Comparison of ENCODE assay signal across 16 cellular contexts in genomic region chr15:71316911-71317310, GRCh38.
DNase-seq lines count a peak whose midpoint lies in the region; ATAC-seq and TF ChIP-seq lines count a peak whose summit lies in the region.
"Had no signal": no experiment of that assay in that cellular context is flagged by ENCODE, and none has a peak within 500 bp of the region (broad histone marks: within the 10 kb centered on the region; RNA-seq: fewer than 3 reads in every experiment).

No MANE protein-coding gene starts in this region.

- H2AK5ac ChIP-seq in IMR-90 (ENCODE audit: low read depth, low read length): peak overlapping the region; percentile 99

- H3K14ac ChIP-seq in IMR-90 (replicated peaks; ENCODE audit: low read depth, low read length): peak overlapping the region; percentile 99

- TF ChIP-seq EP300 in gastroesophageal sphincter (IDR thresholded peaks at IDR 0.05): no peak

- dilution Hi-C loops in IMR-90 (cut with HindIII; ENCODE audit: low sequenced_read_pairs, unreplicated experiment): no loop called here

- peak overlapping the region; percentile 100 for H3K18ac ChIP-seq in IMR-90 (ENCODE audit: low read depth, low read length)

- H4K5ac ChIP-seq in IMR-90 (ENCODE audit: low read depth, low read length): peak overlapping the region; percentile 100

- H3K56ac ChIP-seq in IMR-90 (ENCODE audit: extremely low read depth, insufficient read depth, low read length): peak overlapping the region; percentile 86

- CTCF ChIA-PET in IMR-90 (lab: Yijun Ruan, JAX): no interaction called here

- H3K4me2 ChIP-seq in IMR-90 (ENCODE audit: low read depth, low read length): peak overlapping the region; percentile 16; the same call in 1 of the 2 replicates
- H3K4me2 ChIP-seq: BLaER1 had no signal

- H2BK5ac ChIP-seq in IMR-90 (ENCODE audit: low read depth, low read length, poor library complexity, severe bottlenecking): peak overlapping the region; percentile 99

- WGBS in IMR-90 (ENCODE audit: extremely low coverage in 2 of 2, insufficient read length in 1 of 2), 2 experiments: no CpG with 5 or more reads among the region's 1 CpG
- 56 to 79% methylated on average over 1 of the region's 1 CpG for WGBS in gastroesophageal sphincter (ENCODE audit: low coverage in 1 of 2), 2 donors

- H3K27me3 ChIP-seq in IMR-90 (ENCODE audit: control insufficient read depth, insufficient read depth, low read length) (no peaks in the 10 kb centered on the region), gastroesophageal sphincter (no peaks in the 10 kb centered on the region), thoracic aorta (replicated peaks; ENCODE audit: insufficient read depth) (no peaks in the 10 kb centered on the region)
- H3K27me3 ChIP-seq: BLaER1 had no signal

- H2BK20ac ChIP-seq in IMR-90 (ENCODE audit: low read depth, low read length): peak overlapping the region; percentile 99

- peaks cover 7 to 52% of the 10 kb centered on the region in 2 experiments; a peak in 3 of 4 replicates for H3K79me1 ChIP-seq in IMR-90 (ENCODE audit: low read depth in 1 of 2, low read length in 2 of 2)

- DNase-seq in IMR-90 (peak; percentile 73), thoracic aorta (ENCODE audit: low spot score) (no peak), GM03348 (ENCODE audit: low spot score) (no peak), NCI-H1436 treated with DMSO at 0.1 percent for 48 hours (lab: John Stamatoyannopoulos, UW) (no peak), NCI-H2171 (lab: John Stamatoyannopoulos, UW) (no peak)
- DNase-seq: AML-193; Caco-2; CD8-positive, alpha-beta memory T cell; DND-41; GF-D8; GOT3; H9 had no signal

- no peak overlapping the region for H2AFZ ChIP-seq in IMR-90 (replicated peaks; ENCODE audit: low read length, poor library complexity)

- peak overlapping the region; percentile 99 for H4K91ac ChIP-seq in IMR-90 (ENCODE audit: insufficient read depth, low read depth, low read length)

- TF ChIP-seq CTCF in IMR-90 (conservative IDR thresholded peaks at IDR 0.05; ENCODE audit: low read depth, low read length): no peak
- no peak for TF ChIP-seq CTCF in gastroesophageal sphincter (IDR thresholded peaks at IDR 0.05)
- no peak for TF ChIP-seq CTCF in thoracic aorta (IDR thresholded peaks at IDR 0.05)

- TF ChIP-seq POLR2A in IMR-90 (IDR thresholded peaks at IDR 0.05; ENCODE audit: low read depth, low read length) (no peak), gastroesophageal sphincter (IDR thresholded peaks at IDR 0.05) (no peak)

- peak overlapping the region; percentile 98 for H3K4ac ChIP-seq in IMR-90 (ENCODE audit: low read depth, low read length)

- H3K23ac ChIP-seq in IMR-90 (ENCODE audit: low read depth, low read length): peak overlapping the region; percentile 95

- H3K27ac ChIP-seq in IMR-90 (ENCODE audit: insufficient read depth, low read length) (peak overlapping the region; percentile 99), gastroesophageal sphincter (peak overlapping the region; percentile 10 to 54 (median 32)), thoracic aorta (peak overlapping the region; percentile 13 to 50)
- H3K27ac ChIP-seq: BLaER1 had no signal

- peak overlapping the region; percentile 88 to 94 for H4K8ac ChIP-seq in IMR-90 (ENCODE audit: low read depth in 2 of 2, low read length in 2 of 2)

- H3K9ac ChIP-seq in IMR-90 (ENCODE audit: low read depth, low read length): no peak overlapping the region
- H3K9ac ChIP-seq: BLaER1 had no signal

- POLR2A ChIA-PET in IMR-90 (lab: Charles Lee; ENCODE audit: unreplicated experiment): no interaction called here

- ATAC-seq in IMR-90 (ENCODE audit: low read depth): peak; percentile 83
- ATAC-seq in gastroesophageal sphincter: no peak
- ATAC-seq in thoracic aorta (ENCODE audit: insufficient number of reproducible peaks, low FRiP score, low read depth): no peak
- ATAC-seq in GM18520 (IDR thresholded peaks at IDR 0.05; ENCODE audit: unreplicated experiment): no peak
- ATAC-seq: K562 had no signal

- H3K36me3 ChIP-seq in IMR-90 (ENCODE audit: control insufficient read depth, insufficient read depth, low read length): no peaks in the 10 kb centered on the region; the same call in 1 of the 2 replicates
- no peaks in the 10 kb centered on the region for H3K36me3 ChIP-seq in gastroesophageal sphincter
- H3K36me3 ChIP-seq in thoracic aorta: no peaks in the 10 kb centered on the region
- H3K36me3 ChIP-seq: BLaER1 had no signal

- H3K4me1 ChIP-seq in IMR-90 (ENCODE audit: control insufficient read depth, insufficient read depth, low read length) (peaks cover 29% of the 10 kb centered on the region), gastroesophageal sphincter (peaks cover 0 to 24% (median 0%) of the 10 kb centered on the region in 3 donors), thoracic aorta (ENCODE audit: control insufficient read depth in 1 of 2, low read depth in 2 of 2) (peaks cover 5 to 37% of the 10 kb centered on the region in 2 donors)
- H3K4me1 ChIP-seq: BLaER1, Caco-2 had no signal

- H4K20me1 ChIP-seq in IMR-90 (ENCODE audit: insufficient read depth, low read length): no peaks in the 10 kb centered on the region
- H4K20me1 ChIP-seq: BLaER1 had no signal

- BruUV-seq in IMR-90 (replicated peaks; lab: Mats Ljungman, UMichigan): no TSS peak

- no peak overlapping the region for H2AK9ac ChIP-seq in IMR-90 (replicated peaks; ENCODE audit: low read depth, low read length, poor library complexity)

- H3K9me1 ChIP-seq in IMR-90 (ENCODE audit: insufficient read depth, low read length): peaks cover 22% of the 10 kb centered on the region

- H2BK120ac ChIP-seq in IMR-90 (ENCODE audit: low read depth, low read length): peak overlapping the region; percentile 99

- no peaks in the 10 kb centered on the region for H3K9me3 ChIP-seq in IMR-90 (ENCODE audit: control insufficient read depth, insufficient read depth, low read length)
- H3K9me3 ChIP-seq in gastroesophageal sphincter: no peaks in the 10 kb centered on the region
- H3K9me3 ChIP-seq in thoracic aorta: no peaks in the 10 kb centered on the region
- H3K9me3 ChIP-seq: Caco-2 had no signal

- in situ Hi-C loops in IMR-90 (cut with MboI; ENCODE audit: low sequenced_read_pairs): no loop called here

- H2BK15ac ChIP-seq in IMR-90 (ENCODE audit: low read depth, low read length): peak overlapping the region; percentile 99; the same call in 2 of the 3 replicates

- TF ChIP-seq RAD21 in IMR-90 (IDR thresholded peaks at IDR 0.05; ENCODE audit: low read length): no peak

- intact Hi-C loops in IMR-90 (cut with micrococcal nuclease): no loop called here

- no peak overlapping the region for H3K4me3 ChIP-seq in IMR-90 (ENCODE audit: insufficient read depth, low read depth, low read length)
- no peak overlapping the region for H3K4me3 ChIP-seq in gastroesophageal sphincter
- H3K4me3 ChIP-seq in thoracic aorta: no peak overlapping the region
- H3K4me3 ChIP-seq: BLaER1, K562 had no signal

TF ChIP-seq in IMR-90, 13 proteins besides CTCF, POLR2A, EP300 and RAD21:
- TF ChIP-seq, protein P1, sequence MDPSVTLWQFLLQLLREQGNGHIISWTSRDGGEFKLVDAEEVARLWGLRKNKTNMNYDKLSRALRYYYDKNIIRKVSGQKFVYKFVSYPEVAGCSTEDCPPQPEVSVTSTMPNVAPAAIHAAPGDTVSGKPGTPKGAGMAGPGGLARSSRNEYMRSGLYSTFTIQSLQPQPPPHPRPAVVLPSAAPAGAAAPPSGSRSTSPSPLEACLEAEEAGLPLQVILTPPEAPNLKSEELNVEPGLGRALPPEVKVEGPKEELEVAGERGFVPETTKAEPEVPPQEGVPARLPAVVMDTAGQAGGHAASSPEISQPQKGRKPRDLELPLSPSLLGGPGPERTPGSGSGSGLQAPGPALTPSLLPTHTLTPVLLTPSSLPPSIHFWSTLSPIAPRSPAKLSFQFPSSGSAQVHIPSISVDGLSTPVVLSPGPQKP (IDR thresholded peaks at IDR 0.05; ENCODE audit: borderline replicate concordance, low read depth, low read length): no peak
- TF ChIP-seq FOS (IDR thresholded peaks at IDR 0.05; ENCODE audit: low read depth, low read length) (no peak), RCOR1 (IDR thresholded peaks at IDR 0.05; ENCODE audit: insufficient replicate concordance, low read length) (no peak), NFE2L2 (IDR thresholded peaks at IDR 0.05; ENCODE audit: low read depth, low read length) (no peak), MAFK (IDR thresholded peaks at IDR 0.05; ENCODE audit: low read depth, low read length) (no peak), MXI1 (IDR thresholded peaks at IDR 0.05; ENCODE audit: borderline replicate concordance, low read depth, low read length) (no peak), CHD1 (IDR thresholded peaks at IDR 0.05; ENCODE audit: low read depth, low read length) (no peak), BHLHE40 (IDR thresholded peaks at IDR 0.05; ENCODE audit: low read depth, low read length) (no peak)
- TF ChIP-seq, protein P2, sequence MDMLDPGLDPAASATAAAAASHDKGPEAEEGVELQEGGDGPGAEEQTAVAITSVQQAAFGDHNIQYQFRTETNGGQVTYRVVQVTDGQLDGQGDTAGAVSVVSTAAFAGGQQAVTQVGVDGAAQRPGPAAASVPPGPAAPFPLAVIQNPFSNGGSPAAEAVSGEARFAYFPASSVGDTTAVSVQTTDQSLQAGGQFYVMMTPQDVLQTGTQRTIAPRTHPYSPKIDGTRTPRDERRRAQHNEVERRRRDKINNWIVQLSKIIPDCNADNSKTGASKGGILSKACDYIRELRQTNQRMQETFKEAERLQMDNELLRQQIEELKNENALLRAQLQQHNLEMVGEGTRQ (IDR thresholded peaks at IDR 0.05; ENCODE audit: low read depth, low read length): no peak
TF ChIP-seq in IMR-90: peak in this region for 0.

Comparison
In these comparisons a context has a peak if more than half of its experiments do, and no peak if none do; other contexts are left out.
1. H3K27ac ChIP-seq: peak in every context shown above with its lines; median percentile 99 in IMR-90; 32 in gastroesophageal sphincter; 32 in thoracic aorta.